ENCODE assay signal across 1 cellular context in the genomic region with DNA sequence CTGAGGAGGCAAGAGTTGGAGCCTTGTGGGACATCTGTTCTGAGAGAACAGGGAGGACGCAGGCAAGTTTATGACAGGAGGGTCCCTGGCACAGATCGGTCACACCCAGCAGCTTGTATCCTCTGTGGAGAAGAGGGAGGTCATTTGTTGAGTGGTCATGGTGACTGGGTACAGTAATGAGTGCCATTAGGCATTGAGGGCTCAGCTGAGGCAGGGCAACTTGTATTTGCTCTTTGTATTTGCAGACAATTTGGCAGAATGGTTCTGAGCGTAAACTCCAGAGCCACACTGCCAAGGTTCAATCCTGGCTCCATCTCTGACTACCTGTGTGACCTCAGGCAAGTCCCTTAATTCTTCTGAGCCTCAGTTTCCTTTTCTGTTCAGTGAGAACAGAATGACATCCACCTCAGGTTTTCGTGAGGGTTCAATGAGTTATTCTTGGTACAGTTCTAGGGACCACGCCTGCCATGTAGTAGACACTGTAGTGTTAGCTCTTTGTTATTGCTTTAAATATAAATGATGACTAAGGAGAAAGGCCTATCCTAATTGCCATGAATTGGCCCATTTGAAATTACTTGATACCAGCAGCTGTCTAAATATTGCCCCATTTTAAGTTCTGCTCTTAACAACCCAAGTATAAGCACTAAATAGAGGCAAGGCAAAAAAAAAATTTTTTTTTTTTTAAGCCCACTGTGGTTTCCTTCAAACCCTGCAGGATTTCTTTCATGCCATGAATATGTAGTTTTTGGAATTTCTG.
TF ChIP-seq lines count a peak whose summit lies in the region.

No MANE protein-coding gene starts in this region.

TF ChIP-seq in IMR-90, 13 proteins besides CTCF, POLR2A, EP300 and RAD21:
- no peak for TF ChIP-seq NFE2L2 (IDR thresholded peaks at IDR 0.05; ENCODE audit: low read depth, low read length)
- TF ChIP-seq MAFK (IDR thresholded peaks at IDR 0.05; ENCODE audit: low read depth, low read length): peak; percentile 62
